Comparison of ENCODE assay signal across 37 cellular contexts in the genomic region with DNA sequence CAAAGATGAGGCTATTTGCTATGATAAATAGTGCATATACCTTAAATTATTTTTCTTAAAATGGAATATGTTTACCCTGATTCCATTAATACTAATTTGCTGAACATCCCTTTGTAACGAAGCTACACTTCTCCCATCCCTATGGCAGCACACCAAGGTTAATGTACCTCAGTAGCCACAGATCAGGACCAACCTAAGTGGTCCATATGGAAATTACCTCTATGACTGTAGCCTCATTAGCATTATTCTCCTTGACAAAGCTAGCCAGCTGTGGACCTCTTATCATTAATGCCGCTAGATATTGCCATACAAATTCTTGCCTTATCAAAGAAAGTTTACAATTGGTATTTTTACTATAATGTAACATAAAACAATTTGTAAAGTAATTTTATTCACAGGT.
"Had no signal": no experiment of that assay in that cellular context is flagged by ENCODE, and none has a peak within 500 bp of the region (broad histone marks: within the 10 kb centered on the region; RNA-seq: fewer than 3 reads in every experiment).

No MANE protein-coding gene starts in this region.

- H3K4me3 ChIP-seq: adrenal gland, body of pancreas, breast epithelium had no signal

- H3K4me1 ChIP-seq: adrenal gland, body of pancreas, breast epithelium had no signal

- ATAC-seq: activated CD4-positive, alpha-beta T cell treated with anti-CD3 and anti-CD28 coated beads for 36 hours; activated CD4-positive, CD25-positive, alpha-beta regulatory T cell treated with anti-CD3 and anti-CD28 coated beads, Interleukin-2, amount 50 U/mL, for 24 hours; activated CD8-positive, alpha-beta T cell treated with anti-CD3 and anti-CD28 coated beads for 36 hours; activated naive CD4-positive, alpha-beta T cell treated with anti-CD3 and anti-CD28 coated beads, Interleukin-2, amount 50 U/mL, for 72 hours; activated T-cell treated with anti-CD3 and anti-CD28 coated beads, Interleukin-2, amount 50 U/mL, for 4 hours; activated T-cell treated with anti-CD3 and anti-CD28 coated beads, Interleukin-2, amount 50 U/mL, for 72 hours; activated T-helper 17 cell treated with anti-CD3 and anti-CD28 coated beads, Interleukin-2, amount 50 U/mL, for 72 hours; body of pancreas had no signal

- H3K36me3 Mint-ChIP-seq: activated naive CD4-positive, alpha-beta T cell treated with anti-CD3 and anti-CD28 coated beads, Interleukin-2, amount 50 U/mL, for 72 hours had no signal

- H3K27ac Mint-ChIP-seq: activated CD4-positive, alpha-beta T cell treated with anti-CD3 and anti-CD28 coated beads for 36 hours; activated CD4-positive, alpha-beta T cell treated with anti-CD3 and anti-CD28 coated beads, Interleukin-2, amount 10 ng/mL, durations not matched to agents 7 days and 5 days; activated CD8-positive, alpha-beta T cell treated with anti-CD3 and anti-CD28 coated beads for 36 hours; activated naive CD4-positive, alpha-beta T cell treated with anti-CD3 and anti-CD28 coated beads for 36 hours; activated naive CD4-positive, alpha-beta T cell treated with anti-CD3 and anti-CD28 coated beads, Interleukin-2, amount 50 U/mL, for 72 hours; activated naive CD8-positive, alpha-beta T cell treated with anti-CD3 and anti-CD28 coated beads for 36 hours; activated T-cell treated with anti-CD3 and anti-CD28 coated beads, Interleukin-2, amount 50 U/mL, for 72 hours; activated T-helper 1 cell treated with anti-CD3 and anti-CD28 coated beads, Interleukin-12 subunit alpha, Interleukin-12 subunit beta, Interleukin-2, Interleukin-4 antibody, amounts not matched to agents 30 ng/mL and 10 ng/mL and 1 ng/mL, durations not matched to agents 14 hours and 24 hours and 36 hours; activated T-helper 17 cell treated with anti-CD3 and anti-CD28 coated beads, Interleukin-2, amount 50 U/mL, for 72 hours; T-helper 1 cell treated with Interleukin-12 subunit alpha and Interleukin-12 subunit beta and Interleukin-4 antibody, amounts not matched to agents 30 μg/mL and 1 μg/mL, for 36 hours; T-helper 2 cell treated with Interferon-gamma antibody and Interleukin-4, amounts not matched to agents 5 μg/mL and 100 μg/mL, for 36 hours had no signal

- H3K27me3 ChIP-seq: adrenal gland, body of pancreas, brain microvascular endothelial cell, breast epithelium had no signal

- H3K36me3 ChIP-seq: adrenal gland, brain microvascular endothelial cell, breast epithelium had no signal

- DNase-seq: activated CD4-positive, alpha-beta T cell treated with anti-CD3 and anti-CD28 coated beads for 1 hour; activated CD4-positive, alpha-beta T cell treated with anti-CD3 and anti-CD28 coated beads for 36 hours; activated CD4-positive, alpha-beta T cell treated with anti-CD3 and anti-CD28 coated beads for 48 hours; activated CD4-positive, alpha-beta T cell treated with anti-CD3 and anti-CD28 coated beads, Interleukin-2, amount 10 ng/mL, durations not matched to agents 7 days and 5 days; activated CD4-positive, alpha-beta T cell treated with anti-CD3 and anti-CD28 coated beads, Interleukin-2, amount 50 U/mL, for 48 hours; activated CD4-positive, CD25-positive, alpha-beta regulatory T cell; activated CD8-positive, alpha-beta memory T cell treated with anti-CD3 and anti-CD28 coated beads, Interleukin-2, amount 50 U/mL, for 4 hours; activated CD8-positive, alpha-beta T cell treated with anti-CD3 and anti-CD28 coated beads for 36 hours; activated effector memory CD4-positive, alpha-beta T cell treated with anti-CD3 and anti-CD28 coated beads, Interleukin-2, amount 50 U/mL, for 16 hours; activated gamma-delta T cell treated with Interleukin-2 at 50 U/mL for 16 hours; activated naive CD4-positive, alpha-beta T cell; activated naive CD4-positive, alpha-beta T cell treated with anti-CD3 and anti-CD28 coated beads for 36 hours; activated naive CD4-positive, alpha-beta T cell treated with anti-CD3 and anti-CD28 coated beads, Interleukin-2, amount 50 U/mL, for 16 hours; activated naive CD8-positive, alpha-beta T cell treated with anti-CD3 and anti-CD28 coated beads for 36 hours; activated T-cell treated with anti-CD3 and anti-CD28 coated beads for 4 hours; activated T-cell treated with anti-CD3 and anti-CD28 coated beads, Interleukin-2, amount 50 U/mL, for 1 hour; activated T-cell treated with anti-CD3 and anti-CD28 coated beads, Interleukin-2, amount 50 U/mL, for 4 hours; activated T-cell treated with anti-CD3 and anti-CD28 coated beads, Interleukin-2, amount 50 U/mL, for 72 hours; adrenal gland; amniotic stem cell; aorta; body of pancreas; brain microvascular endothelial cell; central memory CD4-positive, alpha-beta T cell; T-helper 1 cell; T-helper 2 cell; T-helper 9 cell had no signal

- H3K9me3 ChIP-seq: adrenal gland, body of pancreas, breast epithelium had no signal

- H3K27ac ChIP-seq: adrenal gland, body of pancreas, brain microvascular endothelial cell, breast epithelium, VCaP had no signal

- H3K4me3 Mint-ChIP-seq: activated CD4-positive, alpha-beta T cell treated with anti-CD3 and anti-CD28 coated beads for 36 hours; activated CD4-positive, alpha-beta T cell treated with anti-CD3 and anti-CD28 coated beads, Interleukin-2, amount 10 ng/mL, durations not matched to agents 7 days and 5 days; activated CD8-positive, alpha-beta T cell treated with anti-CD3 and anti-CD28 coated beads for 36 hours; activated naive CD4-positive, alpha-beta T cell treated with anti-CD3 and anti-CD28 coated beads for 36 hours; activated naive CD8-positive, alpha-beta T cell treated with anti-CD3 and anti-CD28 coated beads for 36 hours; activated T-cell treated with anti-CD3 and anti-CD28 coated beads, Interleukin-2, amount 50 U/mL, for 4 hours; activated T-cell treated with anti-CD3 and anti-CD28 coated beads, Interleukin-2, amount 50 U/mL, for 72 hours; activated T-helper 1 cell treated with anti-CD3 and anti-CD28 coated beads, Interleukin-12 subunit alpha, Interleukin-12 subunit beta, Interleukin-2, Interleukin-4 antibody, amounts not matched to agents 30 ng/mL and 10 ng/mL and 1 ng/mL, durations not matched to agents 14 hours and 24 hours and 36 hours; activated T-helper 17 cell treated with anti-CD3 and anti-CD28 coated beads, Interleukin-2, amount 50 U/mL, for 72 hours; T-helper 1 cell treated with Interleukin-12 subunit alpha and Interleukin-12 subunit beta and Interleukin-4 antibody, amounts not matched to agents 30 μg/mL and 1 μg/mL, for 36 hours; T-helper 2 cell treated with Interferon-gamma antibody and Interleukin-4, amounts not matched to agents 5 μg/mL and 100 μg/mL, for 36 hours had no signal

- H3K27me3 Mint-ChIP-seq: activated CD4-positive, alpha-beta T cell treated with anti-CD3 and anti-CD28 coated beads for 36 hours; activated CD4-positive, alpha-beta T cell treated with anti-CD3 and anti-CD28 coated beads, Interleukin-2, amount 10 ng/mL, durations not matched to agents 7 days and 5 days; activated CD8-positive, alpha-beta T cell treated with anti-CD3 and anti-CD28 coated beads for 36 hours; activated naive CD8-positive, alpha-beta T cell treated with anti-CD3 and anti-CD28 coated beads for 36 hours; activated T-helper 17 cell treated with anti-CD3 and anti-CD28 coated beads, Interleukin-2, amount 50 U/mL, for 72 hours had no signal

- FAIRE-seq: astrocyte, TTC549 had no signal

- H3K9me3 Mint-ChIP-seq: activated CD4-positive, alpha-beta T cell treated with anti-CD3 and anti-CD28 coated beads, Interleukin-2, amount 10 ng/mL, durations not matched to agents 7 days and 5 days; activated CD8-positive, alpha-beta T cell treated with anti-CD3 and anti-CD28 coated beads for 36 hours; activated naive CD4-positive, alpha-beta T cell treated with anti-CD3 and anti-CD28 coated beads for 36 hours; activated naive CD4-positive, alpha-beta T cell treated with anti-CD3 and anti-CD28 coated beads, Interleukin-2, amount 50 U/mL, for 72 hours; activated naive CD8-positive, alpha-beta T cell treated with anti-CD3 and anti-CD28 coated beads for 36 hours; activated T-cell treated with anti-CD3 and anti-CD28 coated beads, Interleukin-2, amount 50 U/mL, for 4 hours; activated T-cell treated with anti-CD3 and anti-CD28 coated beads, Interleukin-2, amount 50 U/mL, for 72 hours; activated T-helper 1 cell treated with anti-CD3 and anti-CD28 coated beads, Interleukin-12 subunit alpha, Interleukin-12 subunit beta, Interleukin-2, Interleukin-4 antibody, amounts not matched to agents 30 ng/mL and 10 ng/mL and 1 ng/mL, durations not matched to agents 14 hours and 24 hours and 36 hours; activated T-helper 17 cell treated with anti-CD3 and anti-CD28 coated beads, Interleukin-2, amount 50 U/mL, for 72 hours; T-helper 1 cell treated with Interleukin-12 subunit alpha and Interleukin-12 subunit beta and Interleukin-4 antibody, amounts not matched to agents 30 μg/mL and 1 μg/mL, for 36 hours; T-helper 2 cell treated with Interferon-gamma antibody and Interleukin-4, amounts not matched to agents 5 μg/mL and 100 μg/mL, for 36 hours had no signal

- H3K4me1 Mint-ChIP-seq: activated CD4-positive, alpha-beta T cell treated with anti-CD3 and anti-CD28 coated beads for 36 hours; activated CD4-positive, alpha-beta T cell treated with anti-CD3 and anti-CD28 coated beads, Interleukin-2, amount 10 ng/mL, durations not matched to agents 7 days and 5 days; activated naive CD8-positive, alpha-beta T cell treated with anti-CD3 and anti-CD28 coated beads for 36 hours; activated T-helper 17 cell treated with anti-CD3 and anti-CD28 coated beads, Interleukin-2, amount 50 U/mL, for 72 hours had no signal
